Comparison of ENCODE assay signal across 18 cellular contexts in genomic region chr12:331287-331686, GRCh38.
"Had no signal": no experiment of that assay in that cellular context is flagged by ENCODE, and none has a peak within 500 bp of the region (broad histone marks: within the 10 kb centered on the region; RNA-seq: fewer than 3 reads in every experiment).

No MANE protein-coding gene starts in this region.

- H3K4me1 Mint-ChIP-seq: endodermal cell had no signal

- H3K9me3 Mint-ChIP-seq: endodermal cell, naive B cell had no signal

- ATAC-seq: foreskin keratinocyte, left cardiac atrium, lower lobe of right lung, pancreas, right cardiac atrium, upper lobe of right lung had no signal

- H3K27me3 Mint-ChIP-seq: naive B cell, progenitor cell of endocrine pancreas had no signal

- H3K4me3 Mint-ChIP-seq: endodermal cell, naive B cell had no signal

- DNase-seq: colonic mucosa; dermis blood vessel endothelial cell; endodermal cell; erythroblast; foreskin keratinocyte; kidney; left cardiac atrium; left ventricle myocardium inferior; lower lobe of right lung; mesenchymal stem cell; naive B cell; pancreas; right cardiac atrium; stimulated activated CD4-positive, alpha-beta T cell treated with anti-CD3 and anti-CD28 coated beads, Interleukin-2, amount 100 ng/mL, for 48 hours; stimulated activated naive CD4-positive, alpha-beta T cell treated with Interleukin-2 at 50 U/mL for 16 hours; testis; upper lobe of right lung had no signal

- H3K27ac Mint-ChIP-seq: endodermal cell, progenitor cell of endocrine pancreas had no signal
